ENCODE assay signal across 1 cellular context in genomic region chr10:124097883-124098282, GRCh38.
TF ChIP-seq lines count a peak whose summit lies in the region.

No MANE protein-coding gene starts in this region.

TF ChIP-seq in GM23338, 12 proteins besides CTCF, POLR2A, EP300 and RAD21 (continued from another document):
- TF ChIP-seq REST (IDR thresholded peaks at IDR 0.05; ENCODE audit: unreplicated experiment) (no peak), STAT1 (IDR thresholded peaks at IDR 0.05; ENCODE audit: unreplicated experiment) (no peak), ETS1 (IDR thresholded peaks at IDR 0.05) (no peak), CREB1 (CRISPR knock-in tag; IDR thresholded peaks at IDR 0.05; ENCODE audit: low read depth) (no peak), EZH2 (IDR thresholded peaks at IDR 0.05; ENCODE audit: low read depth, unreplicated experiment) (no peak)
